In genomic region chr11:18798941-18799469, GRCh38 we compare ENCODE assay signal across 20 cellular contexts. TPM values are rescaled to one million over a fixed set of nuclear protein-coding genes. Genes with fewer than 3 reads are reported as not detected.
A peak's percentile ranks its signal among the peaks of the same experiment; 100 is the strongest.
DNase-seq lines count a peak whose midpoint lies in the region; ATAC-seq, FAIRE-seq and TF ChIP-seq lines count a peak whose summit lies in the region.
"Had no signal": no experiment of that assay in that cellular context is flagged by ENCODE, and none has a peak within 500 bp of the region (broad histone marks: within the 10 kb centered on the region; RNA-seq: fewer than 3 reads in every experiment).

No MANE protein-coding gene starts in this region.

- no peak overlapping the region for H3K4me2 ChIP-seq in astrocyte (ENCODE audit: low read length)
- no peak overlapping the region for H3K4me2 ChIP-seq in keratinocyte (ENCODE audit: control insufficient read depth, extremely low read depth, insufficient read depth, low read depth, low read length)
- H3K4me2 ChIP-seq: GM23338 had no signal

- no peak for TF ChIP-seq CTCF in astrocyte (IDR thresholded peaks at IDR 0.05; ENCODE audit: insufficient read depth, low read depth, low read length)
- TF ChIP-seq CTCF in keratinocyte (optimal IDR thresholded peaks at IDR 0.05 in 1 of 3, IDR thresholded peaks at IDR 0.05 in 1 of 3, conservative IDR thresholded peaks at IDR 0.05 in 1 of 3; ENCODE audit: extremely low read depth in 1 of 3, insufficient read depth in 2 of 3, low read length in 3 of 3) = peak in 1 of 3 experiments; percentile 8

- H4K20me1 ChIP-seq in astrocyte (ENCODE audit: insufficient read depth, low read length) = no peaks in the 10 kb centered on the region
- H4K20me1 ChIP-seq in keratinocyte (ENCODE audit: control insufficient read depth, extremely low read depth, insufficient read depth, low read length) = no peaks in the 10 kb centered on the region

- no peaks in the 10 kb centered on the region for H3K79me2 ChIP-seq in astrocyte (ENCODE audit: insufficient read depth, low read length)
- no peaks in the 10 kb centered on the region for H3K79me2 ChIP-seq in keratinocyte (ENCODE audit: control insufficient read depth, insufficient read depth, low read length)

- H3K4me1 ChIP-seq in astrocyte (ENCODE audit: insufficient read depth, low read length) (no peaks in the 10 kb centered on the region), keratinocyte (ENCODE audit: control insufficient read depth, extremely low read depth, insufficient read depth, low read length) (no peaks in the 10 kb centered on the region)

- H2AFZ ChIP-seq in astrocyte (ENCODE audit: low read depth, low read length) (no peak overlapping the region), keratinocyte (ENCODE audit: control insufficient read depth, low read length) (no peak overlapping the region)
- H2AFZ ChIP-seq: GM23338 had no signal

- H3K4me3 ChIP-seq in astrocyte (ENCODE audit: insufficient read depth, low read depth, low read length) (no peak overlapping the region), keratinocyte (ENCODE audit: control insufficient read depth in 2 of 3, extremely low read depth in 1 of 3, insufficient read depth in 2 of 3, low read depth in 1 of 3, low read length in 3 of 3) (no peak overlapping the region)
- H3K4me3 ChIP-seq: GM23338 had no signal

- H3K9me3 Mint-ChIP-seq in activated T-cell treated with anti-CD3 and anti-CD28 coated beads, Interleukin-2, amount 50 U/mL, for 4 hours = no peaks in the 10 kb centered on the region
- H3K9me3 Mint-ChIP-seq in astrocyte (ENCODE audit: unreplicated experiment) = peaks cover 4% of the 10 kb centered on the region
- H3K9me3 Mint-ChIP-seq: CD8-positive, alpha-beta T cell; GM23338 had no signal

- H3K27ac Mint-ChIP-seq in astrocyte (ENCODE audit: unreplicated experiment) = no peak overlapping the region
- H3K27ac Mint-ChIP-seq: CD8-positive, alpha-beta T cell; GM23338 had no signal

- peak; percentile 46 to 50 for ATAC-seq in activated T-cell treated with anti-CD3 and anti-CD28 coated beads, Interleukin-2, amount 50 U/mL, for 4 hours
- no peak for ATAC-seq in HG02571 (IDR thresholded peaks at IDR 0.05; ENCODE audit: unreplicated experiment)
- ATAC-seq: CD8-positive, alpha-beta T cell; GM23338; Right ventricle myocardium inferior had no signal

- no peaks in the 10 kb centered on the region for H3K36me3 Mint-ChIP-seq in activated T-cell treated with anti-CD3 and anti-CD28 coated beads, Interleukin-2, amount 50 U/mL, for 4 hours (ENCODE audit: insufficient read depth)
- peaks cover 2% of the 10 kb centered on the region for H3K36me3 Mint-ChIP-seq in astrocyte (ENCODE audit: low read depth, unreplicated experiment)
- H3K36me3 Mint-ChIP-seq: CD8-positive, alpha-beta T cell had no signal

- no peaks in the 10 kb centered on the region for H3K9me1 ChIP-seq in keratinocyte (ENCODE audit: control insufficient read depth, extremely low read depth, insufficient read depth, low read length)

- no peak overlapping the region for H3K4me3 Mint-ChIP-seq in activated T-cell treated with anti-CD3 and anti-CD28 coated beads, Interleukin-2, amount 50 U/mL, for 4 hours
- H3K4me3 Mint-ChIP-seq in astrocyte (ENCODE audit: unreplicated experiment) = no peak overlapping the region
- H3K4me3 Mint-ChIP-seq: CD8-positive, alpha-beta T cell; GM23338 had no signal

- no peak overlapping the region for H3K9ac ChIP-seq in astrocyte (ENCODE audit: low read length)
- no peak overlapping the region for H3K9ac ChIP-seq in keratinocyte (ENCODE audit: control insufficient read depth, extremely low read depth, insufficient read depth, low read length)

- peaks cover 22% of the 10 kb centered on the region for H3K27me3 Mint-ChIP-seq in activated T-cell treated with anti-CD3 and anti-CD28 coated beads, Interleukin-2, amount 50 U/mL, for 4 hours (ENCODE audit: low read depth)
- H3K27me3 Mint-ChIP-seq in astrocyte (ENCODE audit: low read depth, unreplicated experiment) = peaks cover 48% of the 10 kb centered on the region

- H3K36me3 ChIP-seq in astrocyte (ENCODE audit: insufficient read depth, low read length) = no peaks in the 10 kb centered on the region
- no peaks in the 10 kb centered on the region for H3K36me3 ChIP-seq in keratinocyte (ENCODE audit: control insufficient read depth in 2 of 2, extremely low read depth in 1 of 2, insufficient read depth in 2 of 2, low read length in 2 of 2)

- no peaks in the 10 kb centered on the region for H3K4me1 Mint-ChIP-seq in activated T-cell treated with anti-CD3 and anti-CD28 coated beads, Interleukin-2, amount 50 U/mL, for 4 hours (ENCODE audit: low read depth)
- no peaks in the 10 kb centered on the region for H3K4me1 Mint-ChIP-seq in astrocyte (ENCODE audit: low read depth, unreplicated experiment)

- H3K27me3 ChIP-seq in astrocyte (ENCODE audit: insufficient read depth, low read length) (peaks cover 15% of the 10 kb centered on the region), keratinocyte (ENCODE audit: control insufficient read depth, extremely low read depth, insufficient read depth, low read length) (peaks cover 14% of the 10 kb centered on the region)

- no peaks in the 10 kb centered on the region for H3K9me3 ChIP-seq in astrocyte (ENCODE audit: insufficient read depth, low read depth, low read length)
- H3K9me3 ChIP-seq in keratinocyte (ENCODE audit: control insufficient read depth, low read depth, low read length) = no peaks in the 10 kb centered on the region

- H3K27ac ChIP-seq in astrocyte (ENCODE audit: low read depth, low read length) = no peak overlapping the region
- no peak overlapping the region for H3K27ac ChIP-seq in keratinocyte (ENCODE audit: control insufficient read depth, insufficient read depth, low read length)
- H3K27ac ChIP-seq: HL-60 had no signal

- DNase-seq in activated T-cell treated with anti-CD3 and anti-CD28 coated beads, Interleukin-2, amount 50 U/mL, for 4 hours = no peak
- DNase-seq in activated T-cell treated with anti-CD3 and anti-CD28 coated beads for 4 hours (no peak), DMS53 treated with DMSO at 0.1 percent for 48 hours (lab: John Stamatoyannopoulos, UW; ENCODE audit: unreplicated experiment) (peak; percentile 57), astrocyte (ENCODE audit: low read depth) (no peak), keratinocyte (ENCODE audit: low read depth, low spot score) (peak; percentile 32), inferior parietal cortex (ENCODE audit: extremely low spot score) (no peak), NOMO-1 (lab: John Stamatoyannopoulos, UW; ENCODE audit: unreplicated experiment in 2 of 2) (no peak)
- DNase-seq: ACHN; CD8-positive, alpha-beta T cell; GF-D8; NCI-H1048; NCI-H2107; NCI-H226; NCI-H526 treated with DMSO at 0.1 percent for 48 hours; NK-92 treated with Interleukin-12 subunit alpha and Interleukin-12 subunit beta, amount 100 ng/mL, for 24 hours had no signal

- FAIRE-seq in astrocyte (lab: Jason Lieb, UNC) (peak; percentile 13), keratinocyte (lab: Jason Lieb, UNC) (no peak)
- FAIRE-seq: D721Med had no signal

- dilution Hi-C loops in keratinocyte (cut with MboI; ENCODE audit: extremely low pct_ligation_motif_present, low sequenced_read_pairs) = no loop called here

RNA-seq across cellular contexts. Expression of gene PTPN5, which starts 7.4 kb away (rescaled TPM):
- total RNA-seq in activated T-cell treated with anti-CD3 and anti-CD28 coated beads, Interleukin-2, amount 50 U/mL, for 4 hours = not detected
- total RNA-seq in astrocyte = 0.07 TPM in 1 of 2 replicates, not detected in the other
- not detected in 3 replicates for polyA plus RNA-seq in keratinocyte
- not detected for polyA plus RNA-seq in keratinocyte (2011; ENCODE audit: low read depth)
- polyA plus RNA-seq in keratinocyte (2011; cell fraction: cytosol; rRNA removed) = not detected in 2 replicates
- polyA plus RNA-seq in keratinocyte (2011; cell fraction: nucleus; rRNA removed) = not detected in 2 replicates
- 0.24 TPM in 1 of 2 replicates, not detected in the other for polyA plus RNA-seq in keratinocyte (2012; ENCODE audit: low replicate concordance)
- not detected in 3 replicates for polyA minus RNA-seq in keratinocyte
- polyA minus RNA-seq in keratinocyte (2011; cell fraction: cytosol; rRNA and poly(A)+ RNA removed) = not detected
- not detected in 2 replicates for polyA minus RNA-seq in keratinocyte (2011; cell fraction: nucleus; rRNA and poly(A)+ RNA removed)
- total RNA-seq: CD8-positive, alpha-beta T cell had no signal

Comparison
In these comparisons a context has a peak if more than half of its experiments do, and no peak if none do; other contexts are left out.
1. DNase-seq: peak in DMS53 treated with DMSO at 0.1 percent for 48 hours (single experiment) and keratinocyte (single experiment); none in activated T-cell treated with anti-CD3 and anti-CD28 coated beads, Interleukin-2, amount 50 U/mL, for 4 hours (single experiment), activated T-cell treated with anti-CD3 and anti-CD28 coated beads for 4 hours (single experiment), astrocyte (single experiment), inferior parietal cortex (single experiment) and NOMO-1 (0 of 2).